ENCODE assay signal across 21 cellular contexts in the genomic region with DNA sequence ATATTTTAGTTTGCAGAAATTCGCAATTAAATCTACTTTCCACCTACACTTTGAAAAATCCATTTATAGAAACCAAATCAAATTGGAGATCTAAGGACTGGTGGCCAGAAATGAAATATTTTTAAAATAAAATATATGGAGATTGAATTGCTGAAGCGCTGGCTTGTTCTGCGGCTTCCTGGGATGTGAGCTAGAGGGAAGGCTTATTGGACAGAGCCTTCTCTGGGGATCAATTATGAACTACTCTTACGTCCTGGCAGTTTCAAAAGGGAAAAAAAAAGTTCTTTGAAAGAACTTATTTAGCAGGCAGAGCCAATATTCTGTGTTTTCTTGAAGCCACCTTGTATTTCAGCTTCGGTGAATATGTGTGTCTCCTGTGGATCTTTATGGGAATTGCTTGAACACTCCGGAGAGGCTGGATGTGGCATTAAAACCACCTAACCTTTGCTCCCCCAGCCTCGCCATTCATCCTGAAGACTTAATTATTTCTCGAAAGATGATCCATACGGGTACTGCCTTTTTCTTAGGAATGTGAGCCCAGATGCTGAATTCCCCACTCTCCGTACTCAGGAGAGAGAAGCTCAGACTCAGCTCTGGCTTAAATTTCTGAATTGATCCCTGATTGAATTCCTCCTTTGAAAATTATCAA.
A peak's percentile ranks its signal among the peaks of the same experiment; 100 is the strongest.
DNase-seq lines count a peak whose midpoint lies in the region; ATAC-seq and TF ChIP-seq lines count a peak whose summit lies in the region.
"Had no signal": no experiment of that assay in that cellular context is flagged by ENCODE, and none has a peak within 500 bp of the region (broad histone marks: within the 10 kb centered on the region; RNA-seq: fewer than 3 reads in every experiment).

No MANE protein-coding gene starts in this region.

- H3K36me3 ChIP-seq in heart left ventricle = no peaks in the 10 kb centered on the region
- no peaks in the 10 kb centered on the region for H3K36me3 ChIP-seq in adipocyte (ENCODE audit: control insufficient read depth, insufficient read depth, low read length, severe bottlenecking)
- H3K36me3 ChIP-seq in smooth muscle cell (ENCODE audit: low read depth) = no peaks in the 10 kb centered on the region
- H3K36me3 ChIP-seq: ascending aorta, prostate gland, thyroid gland had no signal

- intact Hi-C loops in heart left ventricle (cut with DNase I) (loop anchor here in 3 of 10 donors (5.0 to 10.0 kb wide), 4 partner anchors 75 to 225 kb away; no protein-coding TSS in a partner anchor), left cardiac atrium (cut with DNase I) (loop anchor here in 1 of 2 donors (5.0 kb wide), 1 partner anchor 70 kb away; no protein-coding TSS in a partner anchor)

- no peak overlapping the region for H2AFZ ChIP-seq in smooth muscle cell (ENCODE audit: low read depth)

- ATAC-seq in heart left ventricle = no peak
- ATAC-seq in left cardiac atrium = no peak
- ATAC-seq in HG02840 (IDR thresholded peaks at IDR 0.05; ENCODE audit: low FRiP score, unreplicated experiment) = no peak
- ATAC-seq: activated CD8-positive, alpha-beta T cell treated with anti-CD3 and anti-CD28 coated beads, Interleukin-2, amount 10 ng/mL, durations not matched to agents 7 days and 5 days had no signal

- no peak for TF ChIP-seq CTCF in heart left ventricle (IDR thresholded peaks at IDR 0.05)
- TF ChIP-seq CTCF in fibroblast of the aortic adventitia (IDR thresholded peaks at IDR 0.05; ENCODE audit: insufficient read depth, low read length) = no peak
- no peak for TF ChIP-seq CTCF in smooth muscle cell (IDR thresholded peaks at IDR 0.05; ENCODE audit: borderline replicate concordance, insufficient read depth, poor library complexity, severe bottlenecking)

- H3F3A ChIP-seq in smooth muscle cell (ENCODE audit: low read depth) = no peaks in the 10 kb centered on the region

- no peaks in the 10 kb centered on the region for H3K79me2 ChIP-seq in smooth muscle cell (ENCODE audit: low read depth)

- H3K9ac ChIP-seq in adipocyte (ENCODE audit: low read length) (no peak overlapping the region), smooth muscle cell (ENCODE audit: low read depth) (no peak overlapping the region)

- no peak for TF ChIP-seq POLR2A in heart left ventricle (IDR thresholded peaks at IDR 0.05)

- DNase-seq in heart left ventricle (no peak), left cardiac atrium (no peak), adipocyte (ENCODE audit: low read depth) (no peak), fibroblast of the aortic adventitia (ENCODE audit: low read depth) (peak; percentile 28), smooth muscle cell (lab: John Stamatoyannopoulos, UW; ENCODE audit: unreplicated experiment) (no peak), middle frontal gyrus (ENCODE audit: extremely low spot score, low spot score) (no peak), Kasumi-1 (lab: John Stamatoyannopoulos, UW) (no peak)
- DNase-seq: 8988T; activated CD8-positive, alpha-beta T cell treated with anti-CD3 and anti-CD28 coated beads, Interleukin-2, amount 10 ng/mL, durations not matched to agents 7 days and 5 days; dermis blood vessel endothelial cell; DMS79 treated with DMSO at 0.1 percent for 48 hours; glutamatergic neuron; NCI-H1436; NCI-H774; RPMI8226; T-helper 2 cell had no signal

- H4K20me1 ChIP-seq in smooth muscle cell (ENCODE audit: low read depth) = no peaks in the 10 kb centered on the region

- WGBS in heart left ventricle, 4 donors = 75 to 82% (median 79%) methylated on average over 10 of the region's 10 CpGs
- 88% methylated on average over 10 of the region's 10 CpGs for WGBS in smooth muscle cell (ENCODE audit: low lambda C conversion rate)

- peak overlapping the region in 9 of 12 donors; percentile 8 to 78 (median 64) for H3K27ac ChIP-seq in heart left ventricle
- H3K27ac ChIP-seq in smooth muscle cell (ENCODE audit: low read depth) = peak overlapping the region; percentile 61
- H3K27ac ChIP-seq: HL-60, prostate gland, thyroid gland had no signal

- peak overlapping the region; percentile 21 for H3K4me2 ChIP-seq in smooth muscle cell

- peaks cover 0 to 13% (median 5%) of the 10 kb centered on the region in 12 donors for H3K9me3 ChIP-seq in heart left ventricle
- H3K9me3 ChIP-seq in adipocyte (ENCODE audit: control insufficient read depth, low read length) = peaks cover 6% of the 10 kb centered on the region
- H3K9me3 ChIP-seq in smooth muscle cell (replicated peaks; ENCODE audit: low read depth) = no peaks in the 10 kb centered on the region
- H3K9me3 ChIP-seq: prostate gland, thyroid gland had no signal

- H3K27me3 ChIP-seq in heart left ventricle (no peaks in the 10 kb centered on the region), adipocyte (replicated peaks; ENCODE audit: control insufficient read depth, insufficient read depth, low read length) (no peaks in the 10 kb centered on the region), smooth muscle cell (ENCODE audit: low read depth) (no peaks in the 10 kb centered on the region)
- H3K27me3 ChIP-seq: ascending aorta, thyroid gland had no signal

- H3K4me1 ChIP-seq in heart left ventricle (peaks cover 0 to 27% (median 10%) of the 10 kb centered on the region in 12 donors), adipocyte (ENCODE audit: control insufficient read depth, insufficient read depth, low read length) (peaks cover 23% of the 10 kb centered on the region), smooth muscle cell (ENCODE audit: low read depth) (no peaks in the 10 kb centered on the region)
- H3K4me1 ChIP-seq: prostate gland, thyroid gland had no signal

- no peak overlapping the region for H3K4me3 ChIP-seq in heart left ventricle
- peak overlapping the region; percentile 31 for H3K4me3 ChIP-seq in adipocyte (ENCODE audit: low read length)
- H3K4me3 ChIP-seq in fibroblast of the aortic adventitia (ENCODE audit: low read depth, low read length) = no peak overlapping the region
- H3K4me3 ChIP-seq in smooth muscle cell = no peak overlapping the region
- H3K4me3 ChIP-seq: ascending aorta, prostate gland, thyroid gland had no signal
